ENCODE assay signal across 17 cellular contexts in genomic region chr5:110784901-110785300, GRCh38.
"Had no signal": no experiment of that assay in that cellular context is flagged by ENCODE, and none has a peak within 500 bp of the region (broad histone marks: within the 10 kb centered on the region; RNA-seq: fewer than 3 reads in every experiment).

No MANE protein-coding gene starts in this region.

- H3K9ac ChIP-seq: parathyroid adenoma had no signal

- H3K36me3 ChIP-seq: gastroesophageal sphincter, heart right ventricle, neutrophil, tibial artery had no signal

- DNase-seq: activated CD4-positive, alpha-beta T cell treated with anti-CD3 and anti-CD28 coated beads for 1 hour; activated CD4-positive, alpha-beta T cell treated with anti-CD3 and anti-CD28 coated beads, Interleukin-2, amount 50 U/mL, for 4 hours; activated naive CD4-positive, alpha-beta T cell treated with anti-CD3 and anti-CD28 coated beads, Interleukin-2, amount 10 ng/mL, durations not matched to agents 7 days and 5 days; activated T-cell treated with anti-CD3 and anti-CD28 coated beads for 4 hours; effector memory CD8-positive, alpha-beta T cell; heart right ventricle; mucosa of descending colon; naive thymus-derived CD8-positive, alpha-beta T cell; stimulated activated CD4-positive, alpha-beta T cell treated with anti-CD3 and anti-CD28 coated beads, Interleukin-4, amount 100 ng/mL, for 24 hours; stimulated activated naive CD4-positive, alpha-beta T cell; T-cell; T-helper 9 cell; tibial artery had no signal

- H3K9me3 ChIP-seq: gastroesophageal sphincter, neutrophil, tibial artery had no signal

- H3K27ac ChIP-seq: gastroesophageal sphincter, heart right ventricle, neutrophil, parathyroid adenoma, skin epidermis, tibial artery had no signal

- H3K4me3 ChIP-seq: gastroesophageal sphincter, heart right ventricle, mucosa of descending colon, skin epidermis, tibial artery had no signal

- H3K4me1 ChIP-seq: gastroesophageal sphincter, heart right ventricle, parathyroid adenoma, tibial artery had no signal

- H2AFZ ChIP-seq: parathyroid adenoma had no signal

- H3K27me3 ChIP-seq: gastroesophageal sphincter, heart right ventricle, neutrophil, tibial artery had no signal

- H3K79me2 ChIP-seq: parathyroid adenoma had no signal
